ENCODE assay signal across 14 cellular contexts in genomic region chr17:57402691-57403090, GRCh38.
"Had no signal": no experiment of that assay in that cellular context is flagged by ENCODE, and none has a peak within 500 bp of the region (broad histone marks: within the 10 kb centered on the region; RNA-seq: fewer than 3 reads in every experiment).

No MANE protein-coding gene starts in this region.

- H3K4me2 ChIP-seq: hepatocyte had no signal

- DNase-seq: activated B cell treated with CpG ODN at 0.5 μM for 24 hours; activated CD4-positive, alpha-beta T cell treated with anti-CD3 and anti-CD28 coated beads, Interleukin-2, amount 10 ng/mL, durations not matched to agents 24 days and 14 days; activated naive CD4-positive, alpha-beta T cell; aorta; stimulated activated CD4-positive, alpha-beta T cell treated with anti-CD3 and anti-CD28 coated beads, Interleukin-15, amount 100 ng/mL, for 24 hours; stimulated activated CD4-positive, alpha-beta T cell treated with anti-CD3 and anti-CD28 coated beads, Interleukin-4, amount 100 ng/mL, for 1 hour; stimulated activated naive B cell treated with anti-CD40 and anti-IgM and Interleukin-4, amounts not matched to agents 10 μg/mL and 1 μg/mL and 100 μg/mL, for 72 hours; T-helper 2 cell; transverse colon had no signal

- H3K9me3 Mint-ChIP-seq: activated B cell treated with CpG ODN at 0.5 μM for 24 hours; activated CD4-positive, alpha-beta T cell treated with anti-CD3 and anti-CD28 coated beads, Interleukin-2, amount 10 ng/mL, durations not matched to agents 24 days and 14 days; stimulated activated naive B cell treated with anti-CD40 and anti-IgM and Interleukin-4, amounts not matched to agents 10 μg/mL and 1 μg/mL and 100 μg/mL, for 72 hours had no signal

- H3K9me3 ChIP-seq: neutrophil, transverse colon had no signal

- H3K27ac Mint-ChIP-seq: activated B cell treated with CpG ODN at 0.5 μM for 24 hours; activated CD4-positive, alpha-beta T cell treated with anti-CD3 and anti-CD28 coated beads, Interleukin-2, amount 10 ng/mL, durations not matched to agents 24 days and 14 days had no signal

- H3K27me3 ChIP-seq: hepatocyte, neutrophil, transverse colon had no signal

- H3K36me3 ChIP-seq: transverse colon had no signal

- H3K9ac ChIP-seq: parathyroid adenoma had no signal

- H3K27ac ChIP-seq: hepatocyte, neutrophil, transverse colon had no signal

- H3K27me3 Mint-ChIP-seq: activated B cell treated with CpG ODN at 0.5 μM for 24 hours; activated CD4-positive, alpha-beta T cell treated with anti-CD3 and anti-CD28 coated beads, Interleukin-2, amount 10 ng/mL, durations not matched to agents 24 days and 14 days; stimulated activated naive B cell treated with anti-CD40 and anti-IgM and Interleukin-4, amounts not matched to agents 10 μg/mL and 1 μg/mL and 100 μg/mL, for 72 hours had no signal

- H3K4me3 ChIP-seq: hepatocyte, skin epidermis, transverse colon had no signal

- ATAC-seq: left lobe of liver; stimulated activated naive B cell treated with anti-CD40 and anti-IgM and Interleukin-4, amounts not matched to agents 10 μg/mL and 1 μg/mL and 100 μg/mL, for 72 hours had no signal

- H2AFZ ChIP-seq: hepatocyte, parathyroid adenoma had no signal

- H3K4me3 Mint-ChIP-seq: activated B cell treated with CpG ODN at 0.5 μM for 24 hours; activated CD4-positive, alpha-beta T cell treated with anti-CD3 and anti-CD28 coated beads, Interleukin-2, amount 10 ng/mL, durations not matched to agents 24 days and 14 days; stimulated activated naive B cell treated with anti-CD40 and anti-IgM and Interleukin-4, amounts not matched to agents 10 μg/mL and 1 μg/mL and 100 μg/mL, for 72 hours had no signal
